8 cellular contexts compared by ENCODE assay signal in the genomic region with DNA sequence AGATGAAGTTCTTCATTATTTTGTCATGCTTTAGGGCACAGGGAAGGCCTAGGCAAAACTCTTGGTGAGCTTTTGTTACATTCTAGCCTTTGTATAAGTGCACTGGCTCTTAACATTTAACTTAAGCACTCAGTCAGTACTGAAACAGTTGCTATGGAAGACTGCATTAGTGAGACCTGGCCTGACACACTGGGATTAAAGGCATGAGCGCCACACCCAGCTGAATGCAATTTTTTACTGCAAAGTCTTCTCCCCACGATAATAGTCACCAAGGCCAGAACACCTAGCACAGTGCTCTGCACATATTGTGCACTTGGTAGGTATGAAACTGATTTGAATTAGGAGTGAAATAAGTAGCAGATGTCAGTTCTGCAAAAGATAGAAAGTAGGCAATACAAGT.
"Had no signal": no experiment of that assay in that cellular context is flagged by ENCODE, and none has a peak within 500 bp of the region (broad histone marks: within the 10 kb centered on the region; RNA-seq: fewer than 3 reads in every experiment).

No MANE protein-coding gene starts in this region.

- DNase-seq: GDM1, GF-D8 had no signal

- H3K4me3 ChIP-seq: GM12878 had no signal

- FAIRE-seq: G401.6, GM12878, GM12891, GM12892, GM18507, GM19239 had no signal

- ATAC-seq: GM12878 had no signal
